ENCODE assay signal across 8 cellular contexts in genomic region chr15:50876989-50877360, GRCh38. TPM values are rescaled to one million over a fixed set of nuclear protein-coding genes. Genes with fewer than 3 reads are reported as not detected.
DNase-seq lines count a peak whose midpoint lies in the region; ATAC-seq and TF ChIP-seq lines count a peak whose summit lies in the region.

No MANE protein-coding gene starts in this region.

- H3K27ac ChIP-seq in neutrophil (no peak overlapping the region), substantia nigra (ENCODE audit: low read depth, low read length, poor library complexity, severe bottlenecking) (no peak overlapping the region)

- peak; percentile 89 for TF ChIP-seq CTCF in neutrophil (IDR thresholded peaks at IDR 0.05)

- H3K4me3 ChIP-seq in neutrophil (ENCODE audit: low read depth in 1 of 2, low read length in 1 of 2) = peak overlapping the region; percentile 37

- DNase-seq in DMS153 treated with DMSO at 0.1 percent for 48 hours (lab: John Stamatoyannopoulos, UW; ENCODE audit: unreplicated experiment) (peak; percentile 23), LHCN-M2 (ENCODE audit: low read depth) (peak; percentile 87), SHP77 (lab: John Stamatoyannopoulos, UW) (peak; percentile 70 to 76), foreskin melanocyte (peak; percentile 79), substantia nigra (lab: John Stamatoyannopoulos, UW) (peak in 43 of 49 donors; percentile 6 to 81 (median 48))
- DNase-seq in activated gamma-delta T cell treated with anti-CD3 and anti-CD28 coated beads, Interleukin-2, amount 50 U/mL, for 16 hours (ENCODE audit: low read depth) = peak; percentile 51

- no peaks in the 10 kb centered on the region for H3K36me3 ChIP-seq in neutrophil

- peaks cover 31 to 37% of the 10 kb centered on the region in 2 experiments for H3K4me1 ChIP-seq in neutrophil (ENCODE audit: control insufficient read depth in 1 of 2, insufficient read depth in 1 of 2, low read depth in 1 of 2, low read length in 1 of 2)

- H3K27me3 ChIP-seq in neutrophil = no peaks in the 10 kb centered on the region

- H3K9me3 ChIP-seq in neutrophil = no peaks in the 10 kb centered on the region

- ATAC-seq in HG02678 (IDR thresholded peaks at IDR 0.05; ENCODE audit: unreplicated experiment) = no peak

RNA-seq across cellular contexts. Expression of gene AP4E1, which starts 31.5 kb away (rescaled TPM):
- total RNA-seq in LHCN-M2 (2014; rRNA removed) = 14.6 and 17.2 TPM in 2 replicates
- polyA plus RNA-seq in LHCN-M2 (2012) = 3.7 TPM

Comparison
In these comparisons a context has a peak if more than half of its experiments do, and no peak if none do; other contexts are left out.
1. DNase-seq: peak in every context shown above with its lines; median percentile 87 in LHCN-M2; 79 in foreskin melanocyte; 73 in SHP77; 51 in activated gamma-delta T cell treated with anti-CD3 and anti-CD28 coated beads, Interleukin-2, amount 50 U/mL, for 16 hours; 48 in substantia nigra; 23 in DMS153 treated with DMSO at 0.1 percent for 48 hours.